1 cellular context compared by ENCODE assay signal in genomic region chr2:134705861-134706586, GRCh38.
TF ChIP-seq lines count a peak whose summit lies in the region.

No MANE protein-coding gene starts in this region.

TF ChIP-seq in H1, 55 proteins besides CTCF, POLR2A, EP300 and RAD21:
- no peak for TF ChIP-seq CTBP2 (IDR thresholded peaks at IDR 0.05; ENCODE audit: borderline replicate concordance, insufficient read depth, insufficient read length, low read length)
- peak; percentile 60 for TF ChIP-seq ASH2L (IDR thresholded peaks at IDR 0.05; ENCODE audit: low read length)
- TF ChIP-seq BACH1 (IDR thresholded peaks at IDR 0.05; ENCODE audit: low read length): no peak
- no peak for TF ChIP-seq CBX8 (IDR thresholded peaks at IDR 0.05; ENCODE audit: borderline replicate concordance, low read depth, low read length)
